7 cellular contexts compared by ENCODE assay signal in genomic region chr1:176374967-176375569, GRCh38.
DNase-seq lines count a peak whose midpoint lies in the region; ATAC-seq and TF ChIP-seq lines count a peak whose summit lies in the region.

No MANE protein-coding gene starts in this region.

- in situ Hi-C loops in GM13977 (cut with MboI; ENCODE audit: low pct_unique_long_range_greater_than_20kb, low sequenced_read_pairs, unreplicated experiment) (no loop called here), gastrocnemius medialis (cut with MboI; ENCODE audit: low sequenced_read_pairs in 4 of 4) (loop anchor here (10.0 to 25.0 kb wide), 3 partner anchors 462 to 487 kb away; no protein-coding TSS in a partner anchor)

- no peaks in the 10 kb centered on the region for H4K20me1 ChIP-seq in hepatocyte (ENCODE audit: insufficient read depth, poor library complexity, severe bottlenecking)

- TF ChIP-seq CTCF in GM13977 (IDR thresholded peaks at IDR 0.05; ENCODE audit: extremely low read depth, insufficient read depth, missing control alignments) (peak; percentile 88), ascending aorta (IDR thresholded peaks at IDR 0.05) (peak; percentile 41 to 74 (median 65)), hepatocyte (IDR thresholded peaks at IDR 0.05; ENCODE audit: poor library complexity) (peak; percentile 85), gastrocnemius medialis (IDR thresholded peaks at IDR 0.05 in 4 of 5, conservative IDR thresholded peaks at IDR 0.05 in 1 of 5) (peak; percentile 61 to 78 (median 72))

- H3K4me3 ChIP-seq in ascending aorta = no peak overlapping the region
- H3K4me3 ChIP-seq in hepatocyte = no peak overlapping the region
- H3K4me3 ChIP-seq in gastrocnemius medialis = no peak overlapping the region

- H3K9me3 ChIP-seq in ascending aorta (no peaks in the 10 kb centered on the region), hepatocyte (ENCODE audit: low read depth) (no peaks in the 10 kb centered on the region), gastrocnemius medialis (no peaks in the 10 kb centered on the region)

- no peak overlapping the region for H3K27ac ChIP-seq in ascending aorta
- H3K27ac ChIP-seq in hepatocyte = no peak overlapping the region
- H3K27ac ChIP-seq in gastrocnemius medialis = no peak overlapping the region

- ATAC-seq in HG02642 (IDR thresholded peaks at IDR 0.05; ENCODE audit: poor library complexity, unreplicated experiment) = peak; percentile 91
- peak; percentile 68 to 81 for ATAC-seq in gastrocnemius medialis

- H3K79me2 ChIP-seq in hepatocyte = no peaks in the 10 kb centered on the region

- H3K4me2 ChIP-seq in hepatocyte = no peak overlapping the region

- TF ChIP-seq POLR2A in gastrocnemius medialis (IDR thresholded peaks at IDR 0.05) = no peak

- H3K9me2 ChIP-seq in hepatocyte (replicated peaks; ENCODE audit: insufficient read depth) = no peaks in the 10 kb centered on the region

- no peaks in the 10 kb centered on the region for H3K4me1 ChIP-seq in ascending aorta
- no peaks in the 10 kb centered on the region for H3K4me1 ChIP-seq in hepatocyte (ENCODE audit: insufficient read depth)
- no peaks in the 10 kb centered on the region for H3K4me1 ChIP-seq in gastrocnemius medialis

- H3K36me3 ChIP-seq in ascending aorta = no peaks in the 10 kb centered on the region
- H3K36me3 ChIP-seq in hepatocyte (replicated peaks; ENCODE audit: insufficient read depth, low read depth) = no peaks in the 10 kb centered on the region
- no peaks in the 10 kb centered on the region for H3K36me3 ChIP-seq in gastrocnemius medialis

- DNase-seq in GM13977 (ENCODE audit: low spot score) (peak; percentile 31), NCI-H1105 (lab: John Stamatoyannopoulos, UW) (peak; percentile 71), T follicular helper cell (ENCODE audit: low read depth) (peak; percentile 34), ascending aorta (ENCODE audit: low spot score in 2 of 2) (peak in 1 of 2 donors; percentile 82), hepatocyte (ENCODE audit: low spot score) (peak; percentile 90), gastrocnemius medialis (peak; percentile 32 to 61)

- H3K27me3 ChIP-seq in ascending aorta = no peaks in the 10 kb centered on the region
- no peaks in the 10 kb centered on the region for H3K27me3 ChIP-seq in hepatocyte
- H3K27me3 ChIP-seq in gastrocnemius medialis = no peaks in the 10 kb centered on the region

- H2AFZ ChIP-seq in hepatocyte = no peak overlapping the region

- intact Hi-C loops in ascending aorta (cut with DNase I) = loop anchor here (1.0 to 5.0 kb wide), 4 partner anchors 182 to 506 kb away; no protein-coding TSS in a partner anchor
- intact Hi-C loops in gastrocnemius medialis (cut with DNase I; ENCODE audit: low total_unique reads) = loop anchor here (2.0 to 10.0 kb wide), 3 partner anchors 186 to 510 kb away; no protein-coding TSS in a partner anchor

- 26% methylated on average over 7 of the region's 7 CpGs for WGBS in hepatocyte (ENCODE audit: low lambda C conversion rate, missing lambda C conversion rate)
